Comparison of ENCODE assay signal across 9 cellular contexts in the genomic region with DNA sequence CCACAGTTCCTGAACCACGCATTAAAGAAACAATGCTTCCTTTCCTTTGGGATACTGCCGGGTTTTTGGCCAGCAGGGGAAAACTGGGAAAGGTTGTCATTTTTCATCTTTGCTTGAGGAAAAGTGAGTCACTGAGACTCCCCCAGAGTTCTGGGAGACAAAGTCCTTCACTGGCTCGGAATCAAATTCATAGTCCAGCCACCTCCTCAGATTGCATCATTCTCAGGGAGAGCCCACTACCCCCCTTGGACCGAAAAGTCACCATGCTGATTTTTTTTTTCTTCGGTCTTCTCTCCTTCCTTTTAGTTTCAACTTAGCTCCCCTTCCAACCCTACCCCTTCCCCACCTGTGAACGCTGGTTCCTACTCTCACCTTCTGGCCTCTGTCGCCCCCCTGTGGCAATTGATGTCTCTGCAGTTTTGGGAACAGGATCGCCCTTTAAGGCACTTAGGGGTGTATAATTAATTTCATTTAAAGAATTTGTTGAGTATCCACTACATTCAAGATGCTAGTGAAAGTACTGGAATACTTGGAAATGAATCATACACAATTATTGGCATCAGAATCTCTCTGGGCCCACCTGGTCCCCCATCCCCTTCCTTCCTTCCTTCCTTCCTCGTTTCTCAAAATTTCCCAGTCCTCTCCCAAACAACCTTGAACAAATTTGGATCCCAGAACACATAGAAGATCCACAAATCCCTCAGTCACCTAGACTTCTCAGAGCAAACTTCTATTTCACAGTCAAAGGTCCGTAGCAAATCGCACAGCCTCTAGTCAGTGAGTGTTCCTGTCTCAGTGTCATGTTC. TPM values are rescaled to one million over a fixed set of nuclear protein-coding genes. Genes with fewer than 3 reads are reported as not detected.
A peak's percentile ranks its signal among the peaks of the same experiment; 100 is the strongest.
DNase-seq lines count a peak whose midpoint lies in the region; ATAC-seq and TF ChIP-seq lines count a peak whose summit lies in the region.
"Had no signal": no experiment of that assay in that cellular context is flagged by ENCODE, and none has a peak within 500 bp of the region (broad histone marks: within the 10 kb centered on the region; RNA-seq: fewer than 3 reads in every experiment).

No MANE protein-coding gene starts in this region.

- H3K9me2 ChIP-seq in OCI-LY1 (ENCODE audit: low read depth, low read length) (no peaks in the 10 kb centered on the region), hepatocyte (replicated peaks; ENCODE audit: insufficient read depth) (no peaks in the 10 kb centered on the region)

- H3K4me1 ChIP-seq in OCI-LY1 (ENCODE audit: insufficient read depth, low read length, severe bottlenecking), result no peaks in the 10 kb centered on the region
- no peaks in the 10 kb centered on the region for H3K4me1 ChIP-seq in hepatocyte (ENCODE audit: insufficient read depth)

- peak; percentile 80 for TF ChIP-seq CTCF in BJ (IDR thresholded peaks at IDR 0.05; ENCODE audit: insufficient read depth, low read depth, low read length)
- TF ChIP-seq CTCF in OCI-LY1 (IDR thresholded peaks at IDR 0.05; ENCODE audit: low read length), result peak; percentile 87
- peak; percentile 79 for TF ChIP-seq CTCF in hepatocyte (IDR thresholded peaks at IDR 0.05; ENCODE audit: poor library complexity)

- H3K36me3 ChIP-seq in BJ (ENCODE audit: control insufficient read depth, insufficient read depth, low read length) (no peaks in the 10 kb centered on the region), OCI-LY1 (ENCODE audit: insufficient read depth, low read length) (no peaks in the 10 kb centered on the region), hepatocyte (replicated peaks; ENCODE audit: insufficient read depth, low read depth) (no peaks in the 10 kb centered on the region)

- no peaks in the 10 kb centered on the region for H3F3A ChIP-seq in OCI-LY1 (ENCODE audit: insufficient read depth, low read length)

- H3K9me3 ChIP-seq in OCI-LY1 (ENCODE audit: low read length) (no peaks in the 10 kb centered on the region), hepatocyte (ENCODE audit: low read depth) (no peaks in the 10 kb centered on the region)

- H3K27me3 ChIP-seq in BJ (ENCODE audit: control insufficient read depth, insufficient read depth, low read length) (peaks cover 2% of the 10 kb centered on the region), OCI-LY1 (ENCODE audit: insufficient read depth, low read length) (no peaks in the 10 kb centered on the region), hepatocyte (peaks cover 27% of the 10 kb centered on the region)

- H3K4me3 ChIP-seq in BJ (ENCODE audit: low read depth, low read length) (no peak overlapping the region), OCI-LY1 (ENCODE audit: low read depth, low read length, poor library complexity, severe bottlenecking) (no peak overlapping the region), hepatocyte (no peak overlapping the region)

- POLR2A ChIA-PET in BJ (lab: Charles Lee), result interaction anchor here (0.6 kb wide), 1 partner anchor 11 kb away, joined by 6 read pairs; no protein-coding TSS in a partner anchor

- peak; percentile 50 for ATAC-seq in GM18511 (IDR thresholded peaks at IDR 0.05; ENCODE audit: unreplicated experiment)
- no peak for ATAC-seq in HG02588 (IDR thresholded peaks at IDR 0.05; ENCODE audit: unreplicated experiment)
- no peak for ATAC-seq in GM21619 (IDR thresholded peaks at IDR 0.05; ENCODE audit: unreplicated experiment)

- no peak overlapping the region for H2AFZ ChIP-seq in OCI-LY1 (ENCODE audit: low read length)
- no peak overlapping the region for H2AFZ ChIP-seq in hepatocyte

- H4K20me1 ChIP-seq in OCI-LY1 (ENCODE audit: insufficient read depth, low read length), result no peaks in the 10 kb centered on the region
- H4K20me1 ChIP-seq in hepatocyte (ENCODE audit: insufficient read depth, poor library complexity, severe bottlenecking), result no peaks in the 10 kb centered on the region

- H3K9ac ChIP-seq in OCI-LY1 (ENCODE audit: low read length), result no peak overlapping the region

- CTCF ChIA-PET in BJ (lab: Yijun Ruan, JAX), result interaction anchor here (0.8 to 7.5 kb wide), 12 partner anchors 9 to 588 kb away, joined by 3 to 69 read pairs (median 8); no protein-coding TSS in a partner anchor

- H3K4me2 ChIP-seq in OCI-LY1 (ENCODE audit: low read length) (no peak overlapping the region), hepatocyte (peak overlapping the region; percentile 10)

- H3K27ac ChIP-seq in OCI-LY1 (ENCODE audit: low read depth, low read length, poor library complexity, severe bottlenecking) (no peak overlapping the region), hepatocyte (no peak overlapping the region)

- H3K79me2 ChIP-seq in OCI-LY1 (ENCODE audit: insufficient read depth, low read length) (no peaks in the 10 kb centered on the region), hepatocyte (no peaks in the 10 kb centered on the region)

- 36% methylated on average over 11 of the region's 11 CpGs for WGBS in hepatocyte (ENCODE audit: low lambda C conversion rate, missing lambda C conversion rate)

- DNase-seq in BJ (ENCODE audit: low read depth) (no peak), hepatocyte (ENCODE audit: low spot score) (peak; percentile 60)
- peak; percentile 16 for DNase-seq in activated gamma-delta T cell treated with anti-CD3 and anti-CD28 coated beads, Interleukin-2, amount 50 U/mL, for 16 hours (ENCODE audit: low read depth)
- peak; percentile 17 to 38 (median 30) for DNase-seq in stimulated activated CD4-positive, alpha-beta T cell treated with anti-CD3 and anti-CD28 coated beads, Interleukin-1b, Interleukin-23, amount 100 ng/mL, for 24 hours (ENCODE audit: low read depth in 4 of 4, low spot score in 1 of 4)

RNA-seq across cellular contexts. Expression of a gene that starts 6.9 kb away (rescaled TPM):
- polyA plus RNA-seq in BJ (2011; rRNA removed) (not detected in 2 replicates), hepatocyte (not detected in 2 replicates)
- polyA minus RNA-seq in BJ (2011; rRNA and poly(A)+ RNA removed), result not detected in 2 replicates
- not detected in 2 replicates for total RNA-seq in hepatocyte
- polyA plus RNA-seq: IgD-negative memory B cell had no signal

RNA-seq across cellular contexts. Expression of a gene that starts 40.1 kb away (rescaled TPM):
- 0.07 TPM in 1 of 2 replicates, not detected in the other for polyA plus RNA-seq in BJ (2011; rRNA removed)
- 0.14 TPM in 1 of 2 replicates, not detected in the other for polyA minus RNA-seq in BJ (2011; rRNA and poly(A)+ RNA removed)
- 0.36 and 0.37 TPM in 2 replicates for total RNA-seq in hepatocyte
- 0.69 and 0.77 TPM in 2 replicates for polyA plus RNA-seq in hepatocyte
